In genomic region chr7:107956950-107957349, GRCh38 we compare ENCODE assay signal across 1 cellular context. TPM values are rescaled to one million over a fixed set of nuclear protein-coding genes. Genes with fewer than 3 reads are reported as not detected.
"Had no signal": no experiment of that assay in that cellular context is flagged by ENCODE, and none has a peak within 500 bp of the region (broad histone marks: within the 10 kb centered on the region; RNA-seq: fewer than 3 reads in every experiment).

No MANE protein-coding gene starts in this region.

RNA-seq across cellular contexts. Expression of gene LAMB1, which starts 46.0 kb away (rescaled TPM):
- total RNA-seq: natural killer cell treated with Interleukin-12 subunit alpha and Interleukin-12 subunit beta and Interleukin-15 and Interleukin-18, amount 100 ng/mL, for 72 hours had no signal
